In the genomic region with DNA sequence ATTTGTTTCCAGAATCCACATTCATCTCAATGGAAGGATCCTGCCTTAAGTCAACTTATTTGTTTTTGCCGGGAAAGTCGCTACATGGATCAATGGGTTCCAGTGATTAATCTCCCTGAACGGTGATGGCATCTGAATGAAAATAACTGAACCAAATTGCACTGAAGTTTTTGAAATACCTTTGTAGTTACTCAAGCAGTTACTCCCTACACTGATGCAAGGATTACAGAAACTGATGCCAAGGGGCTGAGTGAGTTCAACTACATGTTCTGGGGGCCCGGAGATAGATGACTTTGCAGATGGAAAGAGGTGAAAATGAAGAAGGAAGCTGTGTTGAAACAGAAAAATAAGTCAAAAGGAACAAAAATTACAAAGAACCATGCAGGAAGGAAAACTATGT, we compare ENCODE assay signal across 9 cellular contexts. TPM values are rescaled to one million over a fixed set of nuclear protein-coding genes. Genes with fewer than 3 reads are reported as not detected.
DNase-seq lines count a peak whose midpoint lies in the region; ATAC-seq, FAIRE-seq and TF ChIP-seq lines count a peak whose summit lies in the region.
"Had no signal": no experiment of that assay in that cellular context is flagged by ENCODE, and none has a peak within 500 bp of the region (broad histone marks: within the 10 kb centered on the region; RNA-seq: fewer than 3 reads in every experiment).

No MANE protein-coding gene starts in this region.

- POLR2A ChIA-PET in activated CD8-positive, alpha-beta T cell treated with anti-CD3 and anti-CD28 coated beads for 36 hours (lab: Charles Lee) = no interaction called here

- H3K27ac Mint-ChIP-seq in HFFc6 = peak overlapping the region; percentile 83
- no peak overlapping the region for H3K27ac Mint-ChIP-seq in activated CD8-positive, alpha-beta T cell treated with anti-CD3 and anti-CD28 coated beads for 36 hours

- CTCF ChIA-PET in activated CD8-positive, alpha-beta T cell treated with anti-CD3 and anti-CD28 coated beads for 36 hours (lab: Charles Lee) = interaction anchor here (1.2 to 1.8 kb wide), 3 partner anchors 73 to 126 kb away, joined by 3 to 6 read pairs (median 6); no protein-coding TSS in a partner anchor

- peak overlapping the region; percentile 87 for H3K4me3 Mint-ChIP-seq in HFFc6
- H3K4me3 Mint-ChIP-seq in activated CD8-positive, alpha-beta T cell treated with anti-CD3 and anti-CD28 coated beads for 36 hours = peak overlapping the region; percentile 22

- FAIRE-seq in kidney (lab: Jason Lieb, UNC) = no peak
- FAIRE-seq: endometrium had no signal

- no peaks in the 10 kb centered on the region for H3K9me3 ChIP-seq in kidney (ENCODE audit: control insufficient read depth in 1 of 2, low read length in 2 of 2)

- ATAC-seq in activated CD8-positive, alpha-beta T cell treated with anti-CD3 and anti-CD28 coated beads for 36 hours = no peak
- no peak for ATAC-seq in HG03378 (IDR thresholded peaks at IDR 0.05; ENCODE audit: unreplicated experiment)

- peaks cover 30% of the 10 kb centered on the region for H3K36me3 Mint-ChIP-seq in HFFc6 (ENCODE audit: low read depth)
- peaks cover 38% of the 10 kb centered on the region for H3K36me3 Mint-ChIP-seq in activated CD8-positive, alpha-beta T cell treated with anti-CD3 and anti-CD28 coated beads for 36 hours (ENCODE audit: low read depth)

- no peak overlapping the region for H3K27ac ChIP-seq in kidney (ENCODE audit: low read depth in 2 of 2, low read length in 2 of 2)

- peaks cover 10% of the 10 kb centered on the region for H3K27me3 Mint-ChIP-seq in HFFc6 (ENCODE audit: insufficient read depth)
- H3K27me3 Mint-ChIP-seq in activated CD8-positive, alpha-beta T cell treated with anti-CD3 and anti-CD28 coated beads for 36 hours = no peaks in the 10 kb centered on the region

- H3K4me3 ChIP-seq in AG09309 (ENCODE audit: control insufficient read depth, low read depth, low read length) (peak overlapping the region; percentile 98), kidney (ENCODE audit: low read length in 2 of 2) (peak overlapping the region; percentile 51 to 83)

- H3K36me3 ChIP-seq in kidney (ENCODE audit: control insufficient read depth in 1 of 2, insufficient read depth in 2 of 2, low read length in 2 of 2) = peaks cover 10 to 29% of the 10 kb centered on the region in 2 donors

- intact Hi-C loops in activated CD8-positive, alpha-beta T cell treated with anti-CD3 and anti-CD28 coated beads for 36 hours (cut with micrococcal nuclease) = loop anchor here (5.0 to 10.0 kb wide), 2 partner anchors 50 to 353 kb away; no protein-coding TSS in a partner anchor
- intact Hi-C loops in kidney (cut with DNase I) = loop anchor here (10.0 kb wide), 1 partner anchor 67 kb away; no protein-coding TSS in a partner anchor

- H3K4me1 ChIP-seq in kidney (ENCODE audit: control insufficient read depth in 1 of 2, insufficient read depth in 1 of 2, low read depth in 1 of 2, low read length in 2 of 2) = peaks cover 5 to 10% of the 10 kb centered on the region in 2 donors

- H3K4me1 Mint-ChIP-seq in HFFc6 (ENCODE audit: low read depth) = peaks cover 48% of the 10 kb centered on the region
- H3K4me1 Mint-ChIP-seq in activated CD8-positive, alpha-beta T cell treated with anti-CD3 and anti-CD28 coated beads for 36 hours (ENCODE audit: low read depth) = peaks cover 48% of the 10 kb centered on the region

- H3K9me3 Mint-ChIP-seq in HFFc6 = no peaks in the 10 kb centered on the region
- no peaks in the 10 kb centered on the region for H3K9me3 Mint-ChIP-seq in activated CD8-positive, alpha-beta T cell treated with anti-CD3 and anti-CD28 coated beads for 36 hours

- no peak for DNase-seq in AG09309 (ENCODE audit: low read depth)
- DNase-seq in HFFc6 = peak; percentile 71
- no peak for DNase-seq in activated CD8-positive, alpha-beta T cell treated with anti-CD3 and anti-CD28 coated beads for 36 hours
- no peak for DNase-seq in kidney
- no peak for DNase-seq in superior temporal gyrus (ENCODE audit: extremely low spot score)
- no peak for DNase-seq in COLO668 (lab: John Stamatoyannopoulos, UW; ENCODE audit: unreplicated experiment)
- DNase-seq in A172 (ENCODE audit: low spot score) = no peak

- peak overlapping the region in 1 of 2 donors; percentile 57 for H3K9ac ChIP-seq in kidney (ENCODE audit: low read length in 2 of 2)

- TF ChIP-seq CTCF in AG09309 (IDR thresholded peaks at IDR 0.05; ENCODE audit: control insufficient read depth, insufficient read depth, low read depth, low read length, missing control alignments) (no peak), HFFc6 (IDR thresholded peaks at IDR 0.05) (no peak), kidney (IDR thresholded peaks at IDR 0.05; ENCODE audit: borderline replicate concordance, extremely low read depth, insufficient read depth) (no peak)
- no peak for TF ChIP-seq CTCF in activated CD8-positive, alpha-beta T cell treated with anti-CD3 and anti-CD28 coated beads for 36 hours (IDR thresholded peaks at IDR 0.05)

RNA-seq across cellular contexts. Expression of a gene that starts 2.6 kb away (rescaled TPM):
- 10 to 100 TPM; 80.3 to 93.2 (median 83.8) TPM for total RNA-seq in HFFc6 (2021; fragmentation: NEBNext Ultra II Directional; extraction: Animal tissue kit (Norgen Biotek cat#: 25700))
- total RNA-seq in activated CD8-positive, alpha-beta T cell treated with anti-CD3 and anti-CD28 coated beads for 36 hours = 10 to 100 TPM; 33.5 to 34.3 TPM
- 85.6 TPM for total RNA-seq in kidney
- polyA plus RNA-seq in kidney (ENCODE audit: insufficient read depth, low read depth, low replicate concordance) = 218 TPM
- 88.8 and 121 TPM in 2 replicates for total RNA-seq in A172 (2014; rRNA removed; shearing (Covaris generic))
